6 cellular contexts compared by ENCODE assay signal in genomic region chr5:116418774-116419173, GRCh38.
"Had no signal": no experiment of that assay in that cellular context is flagged by ENCODE, and none has a peak within 500 bp of the region (broad histone marks: within the 10 kb centered on the region; RNA-seq: fewer than 3 reads in every experiment).

No MANE protein-coding gene starts in this region.

- ATAC-seq: GM12878 had no signal

- FAIRE-seq: G401.6, GM12878, GM12891, GM18507 had no signal

- H3K4me3 ChIP-seq: GM12878 had no signal

- DNase-seq: GDM1, GF-D8 had no signal
